Comparison of ENCODE assay signal across 8 cellular contexts in genomic region chr3:12984023-12984823, GRCh38.
DNase-seq lines count a peak whose midpoint lies in the region; ATAC-seq and TF ChIP-seq lines count a peak whose summit lies in the region.

No MANE protein-coding gene starts in this region.

- H3K27me3 Mint-ChIP-seq in activated B cell treated with CpG ODN at 0.5 μM for 24 hours, result no peaks in the 10 kb centered on the region

- H3K27ac ChIP-seq in liver (ENCODE audit: low read depth in 1 of 2, low read length in 2 of 2), result no peak overlapping the region

- ATAC-seq in GM19043 (IDR thresholded peaks at IDR 0.05; ENCODE audit: low read depth, unreplicated experiment) (peak; percentile 44), activated B cell treated with CpG ODN at 0.5 μM for 24 hours (ENCODE audit: low read depth) (peak; percentile 51)

- H3K4me3 ChIP-seq in liver (ENCODE audit: low read depth in 1 of 3, low read length in 3 of 3), result no peak overlapping the region

- no peaks in the 10 kb centered on the region for H3K9me3 ChIP-seq in liver (ENCODE audit: control insufficient read depth in 4 of 4, low read length in 3 of 4)

- CTCF ChIA-PET in activated B cell treated with CpG ODN at 0.5 μM for 24 hours (lab: Charles Lee), result interaction anchor here (0.9 to 3.7 kb wide), 15 partner anchors 10 to 108 kb away, joined by 3 to 13 read pairs (median 3); no protein-coding TSS in a partner anchor

- H3K4me1 Mint-ChIP-seq in activated B cell treated with CpG ODN at 0.5 μM for 24 hours, result peaks cover 90% of the 10 kb centered on the region

- POLR2A ChIA-PET in activated B cell treated with CpG ODN at 0.5 μM for 24 hours (lab: Charles Lee), result interaction anchor here (0.5 to 3.0 kb wide), 9 partner anchors 8 to 469 kb away, joined by 3 to 11 read pairs (median 5); no protein-coding TSS in a partner anchor

- no peak overlapping the region for H3K9ac ChIP-seq in liver (ENCODE audit: low read depth in 1 of 2, low read length in 2 of 2)

- no peaks in the 10 kb centered on the region for H3K27me3 ChIP-seq in liver (ENCODE audit: control insufficient read depth in 4 of 4, insufficient read depth in 4 of 4, low read length in 3 of 4)

- peak overlapping the region; percentile 35 for H3K4me3 Mint-ChIP-seq in activated B cell treated with CpG ODN at 0.5 μM for 24 hours

- DNase-seq in C1 segment of cervical spinal cord (lab: John Stamatoyannopoulos, UW) (peak in 12 of 14 donors; percentile 32 to 70 (median 48)), MV-4-11 (lab: John Stamatoyannopoulos, UW) (peak; percentile 70), activated B cell treated with CpG ODN at 0.5 μM for 24 hours (no peak), cerebellar cortex (ENCODE audit: low spot score) (peak; percentile 85), GM19240 (ENCODE audit: insufficient read length, low spot score) (no peak)
- DNase-seq in stimulated activated CD4-positive, alpha-beta T cell treated with anti-CD3 and anti-CD28 coated beads, TNF-alpha, amount 100 ng/mL, for 4 hours (ENCODE audit: low read depth in 3 of 3), result peak; percentile 27 to 38 (median 36)

- peak overlapping the region; percentile 56 for H3K27ac Mint-ChIP-seq in activated B cell treated with CpG ODN at 0.5 μM for 24 hours

- intact Hi-C loops in activated B cell treated with CpG ODN at 0.5 μM for 24 hours (cut with micrococcal nuclease), result loop anchor here (1.0 to 5.0 kb wide), 3 partner anchors 29 to 82 kb away; no protein-coding TSS in a partner anchor

- peaks cover 0 to 10% (median 7%) of the 10 kb centered on the region in 4 donors for H3K4me1 ChIP-seq in liver (ENCODE audit: control insufficient read depth in 4 of 4, insufficient read depth in 4 of 4, low read length in 3 of 4)

- peaks cover 68% of the 10 kb centered on the region for H3K36me3 Mint-ChIP-seq in activated B cell treated with CpG ODN at 0.5 μM for 24 hours (ENCODE audit: low read depth)

- TF ChIP-seq RAD21 in liver (IDR thresholded peaks at IDR 0.05), result peak; percentile 93

- TF ChIP-seq CTCF in activated B cell treated with CpG ODN at 0.5 μM for 24 hours (IDR thresholded peaks at IDR 0.05) (no peak), liver (IDR thresholded peaks at IDR 0.05; ENCODE audit: low read depth, low read length, missing input control) (peak; percentile 90)

- 42% methylated on average over 7 of the region's 7 CpGs for WGBS in liver

- no peaks in the 10 kb centered on the region for H3K36me3 ChIP-seq in liver (ENCODE audit: control insufficient read depth in 4 of 4, insufficient read depth in 3 of 4, low read depth in 1 of 4, low read length in 3 of 4)

- H3K9me3 Mint-ChIP-seq in activated B cell treated with CpG ODN at 0.5 μM for 24 hours, result no peaks in the 10 kb centered on the region

TF ChIP-seq in liver, 16 proteins besides CTCF, POLR2A, EP300 and RAD21:
- TF ChIP-seq REST (IDR thresholded peaks at IDR 0.05) (no peak), JUND (IDR thresholded peaks at IDR 0.05) (no peak), SP1 (IDR thresholded peaks at IDR 0.05) (no peak), HNF4A (conservative IDR thresholded peaks at IDR 0.05) (peak; percentile 23 to 53), NR2F2 (IDR thresholded peaks at IDR 0.05) (no peak), ZBTB33 (IDR thresholded peaks at IDR 0.05) (no peak), FOXA2 (IDR thresholded peaks at IDR 0.05) (no peak), GABPA (IDR thresholded peaks at IDR 0.05 in 1 of 2, conservative IDR thresholded peaks at IDR 0.05 in 1 of 2) (no peak), EGR1 (IDR thresholded peaks at IDR 0.05; ENCODE audit: low read depth in 2 of 2) (no peak), HNF4G (IDR thresholded peaks at IDR 0.05) (no peak), FOXA1 (IDR thresholded peaks at IDR 0.05) (no peak), YY1 (IDR thresholded peaks at IDR 0.05) (no peak), RXRA (IDR thresholded peaks at IDR 0.05) (peak; percentile 18 to 43), TAF1 (conservative IDR thresholded peaks at IDR 0.05) (no peak)
- TF ChIP-seq, protein P1, sequence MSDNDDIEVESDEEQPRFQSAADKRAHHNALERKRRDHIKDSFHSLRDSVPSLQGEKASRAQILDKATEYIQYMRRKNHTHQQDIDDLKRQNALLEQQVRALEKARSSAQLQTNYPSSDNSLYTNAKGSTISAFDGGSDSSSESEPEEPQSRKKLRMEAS (IDR thresholded peaks at IDR 0.05), result no peak
- TF ChIP-seq, protein P2, sequence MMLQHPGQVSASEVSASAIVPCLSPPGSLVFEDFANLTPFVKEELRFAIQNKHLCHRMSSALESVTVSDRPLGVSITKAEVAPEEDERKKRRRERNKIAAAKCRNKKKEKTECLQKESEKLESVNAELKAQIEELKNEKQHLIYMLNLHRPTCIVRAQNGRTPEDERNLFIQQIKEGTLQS (IDR thresholded peaks at IDR 0.05), result no peak

Comparison
In these comparisons a context has a peak if more than half of its experiments do, and no peak if none do; other contexts are left out.
1. DNase-seq: peak in C1 segment of cervical spinal cord (12 of 14), MV-4-11 (single experiment), cerebellar cortex (single experiment) and stimulated activated CD4-positive, alpha-beta T cell treated with anti-CD3 and anti-CD28 coated beads, TNF-alpha, amount 100 ng/mL, for 4 hours (3 of 3); none in activated B cell treated with CpG ODN at 0.5 μM for 24 hours (single experiment) and GM19240 (single experiment).